In the genomic region with DNA sequence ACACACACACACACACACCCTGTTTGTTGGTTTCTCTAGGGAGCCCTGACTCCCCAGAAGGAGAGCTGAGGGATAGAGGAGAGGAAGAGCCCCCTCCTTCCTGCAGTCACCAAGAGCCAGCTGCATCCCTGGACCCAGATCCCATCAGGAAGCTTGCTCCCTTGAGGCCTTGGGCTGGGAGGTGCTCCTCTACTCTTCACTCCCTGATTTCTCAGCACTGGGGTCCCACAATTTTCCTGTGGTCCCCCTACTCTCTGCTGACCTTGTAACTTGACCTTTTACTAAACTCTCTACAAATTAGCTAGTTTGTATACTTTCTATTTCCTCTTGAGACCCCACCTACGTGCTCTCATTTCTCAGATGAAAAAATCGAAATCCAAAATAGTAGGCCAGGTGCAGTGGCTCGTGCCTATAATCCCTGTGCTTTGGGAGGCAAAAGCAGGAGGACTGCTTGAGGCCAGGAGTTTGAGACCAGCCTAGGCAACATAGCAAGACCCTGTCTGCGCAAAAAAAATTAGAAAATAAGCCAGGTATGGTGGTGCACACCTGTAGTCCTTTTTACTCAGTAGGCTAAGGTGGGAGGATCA, we compare ENCODE assay signal across 30 cellular contexts. TPM values are rescaled to one million over a fixed set of nuclear protein-coding genes. Genes with fewer than 3 reads are reported as not detected.
"Had no signal": no experiment of that assay in that cellular context is flagged by ENCODE, and none has a peak within 500 bp of the region (broad histone marks: within the 10 kb centered on the region; RNA-seq: fewer than 3 reads in every experiment).

No MANE protein-coding gene starts in this region.

- ATAC-seq: effector memory CD8-positive, alpha-beta T cell; gastrocnemius medialis; heart right ventricle; left lobe of liver; naive thymus-derived CD4-positive, alpha-beta T cell; sciatic nerve had no signal

- H3K27me3 ChIP-seq: gastrocnemius medialis, spleen, transverse colon had no signal

- H3K36me3 ChIP-seq: esophagus muscularis mucosa, gastrocnemius medialis, heart right ventricle, spleen, stomach, thoracic aorta, transverse colon had no signal

- H3K4me3 ChIP-seq: esophagus muscularis mucosa, gastrocnemius medialis, heart right ventricle, spleen, stomach, thoracic aorta, transverse colon had no signal

- H3K9me3 ChIP-seq: esophagus muscularis mucosa, gastrocnemius medialis, heart right ventricle, spleen, stomach, thoracic aorta, transverse colon had no signal

- H3K27ac ChIP-seq: epithelial cell of prostate, esophagus muscularis mucosa, gastrocnemius medialis, heart right ventricle, spleen, stomach, thoracic aorta, transverse colon had no signal

- H3K4me1 ChIP-seq: esophagus muscularis mucosa, gastrocnemius medialis had no signal

- H3K4me3 Mint-ChIP-seq: dendritic cell treated with granulocyte-macrophage colony-stimulating factor and Interleukin-4, amounts not matched to agents 40 ng/mL and 50 ng/mL, for 4 days; effector memory CD8-positive, alpha-beta T cell; naive thymus-derived CD4-positive, alpha-beta T cell; nephron progenitor cell had no signal

- DNase-seq: effector memory CD8-positive, alpha-beta T cell; gastrocnemius medialis; heart right ventricle; hypothalamus; mammary epithelial cell; naive thymus-derived CD4-positive, alpha-beta T cell; nephron progenitor cell; posterior cingulate gyrus; spleen; stimulated activated CD4-positive, alpha-beta T cell treated with anti-CD3 and anti-CD28 coated beads, Interleukin-15, amount 100 ng/mL, for 24 hours; stimulated activated CD4-positive, alpha-beta T cell treated with anti-CD3 and anti-CD28 coated beads, Interleukin-1b, Interleukin-23, amount 100 ng/mL, for 48 hours; stimulated activated CD4-positive, alpha-beta T cell treated with anti-CD3 and anti-CD28 coated beads, Interleukin-4, amount 100 ng/mL, for 24 hours; stimulated activated naive CD4-positive, alpha-beta T cell; stomach; substantia nigra; transverse colon had no signal

- H3K27ac Mint-ChIP-seq: dendritic cell treated with granulocyte-macrophage colony-stimulating factor and Interleukin-4, amounts not matched to agents 40 ng/mL and 50 ng/mL, for 4 days; effector memory CD8-positive, alpha-beta T cell; nephron progenitor cell had no signal

- H3K9me3 Mint-ChIP-seq: dendritic cell treated with granulocyte-macrophage colony-stimulating factor and Interleukin-4, amounts not matched to agents 40 ng/mL and 50 ng/mL, for 4 days; effector memory CD8-positive, alpha-beta T cell; nephron progenitor cell had no signal

- H3K27me3 Mint-ChIP-seq: effector memory CD8-positive, alpha-beta T cell had no signal

RNA-seq across cellular contexts. Expression of a gene that starts 5.0 kb away (rescaled TPM):
- total RNA-seq: esophagus muscularis mucosa; fibroblast of villous mesenchyme; gastrocnemius medialis; heart right ventricle; left lobe of liver; lower leg skin; mammary epithelial cell; mesenteric fat pad; mononuclear cell; naive thymus-derived CD4-positive, alpha-beta T cell; osteocyte; pulmonary artery endothelial cell; sciatic nerve; skeletal muscle tissue; spleen; stomach; thoracic aorta; transverse colon; urinary bladder had no signal
